In the genomic region with DNA sequence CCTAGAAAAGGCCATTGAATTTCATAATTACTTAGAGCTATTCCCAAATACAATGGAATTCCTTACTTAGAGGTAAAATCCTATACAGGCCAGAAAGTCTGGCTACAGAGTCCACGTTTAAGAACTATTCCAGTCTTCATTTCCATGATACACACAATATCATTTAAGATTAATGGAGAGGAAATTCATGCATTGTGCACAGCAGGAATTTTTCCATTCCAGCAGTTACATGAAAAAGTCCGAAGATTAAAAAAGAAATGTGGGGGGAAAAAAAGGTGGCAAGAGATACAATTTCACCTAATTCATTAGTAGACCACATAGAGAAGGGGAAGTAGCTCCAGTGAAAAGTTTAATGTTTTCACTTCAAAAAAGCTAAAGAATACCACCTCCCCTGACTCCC, we compare ENCODE assay signal across 21 cellular contexts.
DNase-seq lines count a peak whose midpoint lies in the region; ATAC-seq and TF ChIP-seq lines count a peak whose summit lies in the region.
"Had no signal": no experiment of that assay in that cellular context is flagged by ENCODE, and none has a peak within 500 bp of the region (broad histone marks: within the 10 kb centered on the region; RNA-seq: fewer than 3 reads in every experiment).

No MANE protein-coding gene starts in this region.

- H3K9me2 ChIP-seq in neural cell (ENCODE audit: insufficient read depth, low read length), result no peaks in the 10 kb centered on the region

- H3K4me1 ChIP-seq in Caco-2, result peaks cover 38% of the 10 kb centered on the region
- H3K4me1 ChIP-seq: A549, BLaER1 had no signal

- intact Hi-C loops in Caco-2 (cut with micrococcal nuclease; ENCODE audit: unreplicated experiment), result loop anchor here (1.0 to 2.0 kb wide), 2 partner anchors 15 to 167 kb away; no protein-coding TSS in a partner anchor

- H3K4me2 ChIP-seq in neural cell (ENCODE audit: low read length), result no peak overlapping the region
- H3K4me2 ChIP-seq: A549, BLaER1 had no signal

- H3K4me3 ChIP-seq in Caco-2 (ENCODE audit: low read depth, low read length), result no peak overlapping the region
- no peak overlapping the region for H3K4me3 ChIP-seq in neural cell (ENCODE audit: low read length)
- H3K4me3 ChIP-seq: A549, BLaER1 had no signal

- TF ChIP-seq CTCF in Caco-2 (IDR thresholded peaks at IDR 0.05; ENCODE audit: insufficient read depth in 1 of 2, low read depth in 1 of 2, low read length in 1 of 2, severe bottlenecking in 1 of 2, unreplicated experiment in 1 of 2) (no peak), neural cell (IDR thresholded peaks at IDR 0.05; ENCODE audit: poor library complexity, severe bottlenecking) (no peak), GM10266 (IDR thresholded peaks at IDR 0.05; ENCODE audit: control insufficient read depth, insufficient read depth, low read depth, missing control alignments) (no peak)

- no peak for TF ChIP-seq RAD21 in neural cell (conservative IDR thresholded peaks at IDR 0.05)

- H3K27me3 ChIP-seq in Caco-2 (replicated peaks; ENCODE audit: control insufficient read depth, insufficient read depth, low read length) (no peaks in the 10 kb centered on the region), neural cell (ENCODE audit: insufficient read depth, low read depth, low read length) (no peaks in the 10 kb centered on the region)
- H3K27me3 ChIP-seq: BLaER1 had no signal

- H3K79me2 ChIP-seq in neural cell (replicated peaks; ENCODE audit: insufficient read depth, low read length), result no peaks in the 10 kb centered on the region

- POLR2A ChIA-PET in Caco-2 (lab: Charles Lee) (no interaction called here), T-cell (lab: Charles Lee) (interaction anchor here in 1 of 2 donors (0.7 kb wide), 1 partner anchor 281 kb away, joined by 4 read pairs; no protein-coding TSS in a partner anchor)

- H3K36me3 Mint-ChIP-seq in Caco-2 (ENCODE audit: insufficient read depth, unreplicated experiment) (peaks cover 75% of the 10 kb centered on the region), T-cell (peaks cover 56% of the 10 kb centered on the region)

- peak overlapping the region; percentile 1 for H3K27ac ChIP-seq in neural cell (ENCODE audit: low read length)
- H3K27ac ChIP-seq: A549, BLaER1 had no signal

- CTCF ChIA-PET in Caco-2 (lab: Charles Lee), result no interaction called here
- CTCF ChIA-PET in T-cell (lab: Charles Lee), result interaction anchor here in 1 of 2 donors (0.8 kb wide), 1 partner anchor 41 kb away, joined by 3 read pairs; no protein-coding TSS in a partner anchor

- H4K20me1 ChIP-seq in neural cell (ENCODE audit: insufficient read depth), result no peaks in the 10 kb centered on the region

- DNase-seq in Caco-2 (no peak), T-cell (no peak), kidney glomerular epithelial cell (lab: John Stamatoyannopoulos, UW) (peak; percentile 54), GM10266 (ENCODE audit: extremely low spot score) (no peak)
- DNase-seq in stimulated activated CD4-positive, alpha-beta T cell treated with anti-CD3 and anti-CD28 coated beads, Interleukin-2, amount 100 ng/mL, for 24 hours, result no peak
- DNase-seq: CD4-positive, alpha-beta memory T cell; DMS53; EL; NCI-H1417; NCI-H187; NCI-H2107; NCI-H2227 treated with DMSO at 0.1 percent for 48 hours; NCI-H510A treated with DMSO at 0.1 percent for 48 hours; NCI-H774; RPMI8226; SIG-M5 had no signal

- TF ChIP-seq EP300 in neural cell (conservative IDR thresholded peaks at IDR 0.05; ENCODE audit: poor library complexity, severe bottlenecking), result no peak

- H3K4me1 Mint-ChIP-seq in Caco-2 (ENCODE audit: low read depth, unreplicated experiment) (peaks cover 42% of the 10 kb centered on the region), T-cell (no peaks in the 10 kb centered on the region)

- H3K9ac ChIP-seq in neural cell (ENCODE audit: low read length), result no peak overlapping the region
- H3K9ac ChIP-seq: BLaER1 had no signal

- no peaks in the 10 kb centered on the region for H3F3A ChIP-seq in neural cell (ENCODE audit: insufficient read depth, low read length, poor library complexity, severe bottlenecking)

- no TSS peak for BruUV-seq in Caco-2 (replicated peaks; lab: Mats Ljungman, UMichigan)

- H3K9me3 ChIP-seq in Caco-2 (no peaks in the 10 kb centered on the region), neural cell (ENCODE audit: low read length) (no peaks in the 10 kb centered on the region)
- H3K9me3 ChIP-seq: A549, BLaER1 had no signal

- H3K9me3 Mint-ChIP-seq in Caco-2 (ENCODE audit: unreplicated experiment) (peaks cover 7% of the 10 kb centered on the region), T-cell (no peaks in the 10 kb centered on the region)

- H3K4me3 Mint-ChIP-seq in Caco-2 (ENCODE audit: unreplicated experiment) (peak overlapping the region; percentile 58), T-cell (no peak overlapping the region)
- H3K4me3 Mint-ChIP-seq: CD4-positive, alpha-beta memory T cell had no signal

- H3K27me3 Mint-ChIP-seq in Caco-2 (ENCODE audit: insufficient read depth, unreplicated experiment), result no peaks in the 10 kb centered on the region
- H3K27me3 Mint-ChIP-seq in T-cell, result no peaks in the 10 kb centered on the region
- H3K27me3 Mint-ChIP-seq: CD4-positive, alpha-beta memory T cell had no signal

- no peak overlapping the region for H2AFZ ChIP-seq in neural cell (ENCODE audit: low read depth, low read length)

- ATAC-seq in T-cell (replicated peaks in 1 of 4) (no peak), GM21367 (IDR thresholded peaks at IDR 0.05; ENCODE audit: unreplicated experiment) (no peak), HG02571 (IDR thresholded peaks at IDR 0.05; ENCODE audit: unreplicated experiment) (no peak)
- ATAC-seq: A549 had no signal

- H3K27ac Mint-ChIP-seq in Caco-2 (ENCODE audit: unreplicated experiment) (peak overlapping the region; percentile 85), T-cell (peak overlapping the region; percentile 1 to 19)

- peaks cover 2% of the 10 kb centered on the region for H3K36me3 ChIP-seq in Caco-2 (ENCODE audit: control insufficient read depth, insufficient read depth, low read length)
- H3K36me3 ChIP-seq in neural cell (ENCODE audit: insufficient read depth, low read length), result peaks cover 8% of the 10 kb centered on the region

TF ChIP-seq in neural cell, 6 proteins besides CTCF, POLR2A, EP300 and RAD21:
- TF ChIP-seq MXI1 (conservative IDR thresholded peaks at IDR 0.05; ENCODE audit: poor library complexity, severe bottlenecking), result no peak
- TF ChIP-seq, protein P1, sequence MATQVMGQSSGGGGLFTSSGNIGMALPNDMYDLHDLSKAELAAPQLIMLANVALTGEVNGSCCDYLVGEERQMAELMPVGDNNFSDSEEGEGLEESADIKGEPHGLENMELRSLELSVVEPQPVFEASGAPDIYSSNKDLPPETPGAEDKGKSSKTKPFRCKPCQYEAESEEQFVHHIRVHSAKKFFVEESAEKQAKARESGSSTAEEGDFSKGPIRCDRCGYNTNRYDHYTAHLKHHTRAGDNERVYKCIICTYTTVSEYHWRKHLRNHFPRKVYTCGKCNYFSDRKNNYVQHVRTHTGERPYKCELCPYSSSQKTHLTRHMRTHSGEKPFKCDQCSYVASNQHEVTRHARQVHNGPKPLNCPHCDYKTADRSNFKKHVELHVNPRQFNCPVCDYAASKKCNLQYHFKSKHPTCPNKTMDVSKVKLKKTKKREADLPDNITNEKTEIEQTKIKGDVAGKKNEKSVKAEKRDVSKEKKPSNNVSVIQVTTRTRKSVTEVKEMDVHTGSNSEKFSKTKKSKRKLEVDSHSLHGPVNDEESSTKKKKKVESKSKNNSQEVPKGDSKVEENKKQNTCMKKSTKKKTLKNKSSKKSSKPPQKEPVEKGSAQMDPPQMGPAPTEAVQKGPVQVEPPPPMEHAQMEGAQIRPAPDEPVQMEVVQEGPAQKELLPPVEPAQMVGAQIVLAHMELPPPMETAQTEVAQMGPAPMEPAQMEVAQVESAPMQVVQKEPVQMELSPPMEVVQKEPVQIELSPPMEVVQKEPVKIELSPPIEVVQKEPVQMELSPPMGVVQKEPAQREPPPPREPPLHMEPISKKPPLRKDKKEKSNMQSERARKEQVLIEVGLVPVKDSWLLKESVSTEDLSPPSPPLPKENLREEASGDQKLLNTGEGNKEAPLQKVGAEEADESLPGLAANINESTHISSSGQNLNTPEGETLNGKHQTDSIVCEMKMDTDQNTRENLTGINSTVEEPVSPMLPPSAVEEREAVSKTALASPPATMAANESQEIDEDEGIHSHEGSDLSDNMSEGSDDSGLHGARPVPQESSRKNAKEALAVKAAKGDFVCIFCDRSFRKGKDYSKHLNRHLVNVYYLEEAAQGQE (IDR thresholded peaks at IDR 0.05; ENCODE audit: borderline replicate concordance), result peak; percentile 45
TF ChIP-seq in neural cell: peak in this region for 1.
